Comparison of ENCODE assay signal across 13 cellular contexts in the genomic region with DNA sequence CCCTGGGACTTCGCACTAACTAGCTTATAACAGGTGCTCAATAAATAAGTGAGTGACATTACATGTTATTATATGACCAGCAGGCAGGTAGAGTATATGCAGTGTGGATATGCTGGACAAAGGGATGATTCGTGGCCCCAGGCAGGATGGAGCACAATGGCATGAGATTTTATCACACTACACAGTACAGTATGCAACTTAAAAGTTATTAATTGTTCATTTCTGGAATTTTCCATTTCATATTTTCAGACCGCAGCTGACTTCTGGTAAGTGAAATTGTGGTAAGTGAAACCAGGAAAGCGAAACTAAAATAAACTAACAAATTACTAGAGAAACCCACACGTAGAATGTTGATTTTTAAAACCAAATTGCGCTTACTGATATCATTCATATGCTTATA. TPM values are rescaled to one million over a fixed set of nuclear protein-coding genes. Genes with fewer than 3 reads are reported as not detected.
DNase-seq lines count a peak whose midpoint lies in the region; ATAC-seq and TF ChIP-seq lines count a peak whose summit lies in the region.
"Had no signal": no experiment of that assay in that cellular context is flagged by ENCODE, and none has a peak within 500 bp of the region (broad histone marks: within the 10 kb centered on the region; RNA-seq: fewer than 3 reads in every experiment).

No MANE protein-coding gene starts in this region.

- peak; percentile 34 for DNase-seq in stimulated activated CD4-positive, alpha-beta T cell treated with anti-CD3 and anti-CD28 coated beads, Interleukin-15, amount 100 ng/mL, for 24 hours
- DNase-seq in stimulated activated CD4-positive, alpha-beta T cell treated with anti-CD3 and anti-CD28 coated beads, Interleukin-4, amount 100 ng/mL, for 1 hour = no peak
- DNase-seq in activated CD4-positive, alpha-beta memory T cell treated with anti-CD3 and anti-CD28 coated beads, Interleukin-2, amount 10 ng/mL, durations not matched to agents 7 days and 5 days = peak; percentile 46
- DNase-seq in fibroblast of peridontal ligament (ENCODE audit: extremely low read depth) = peak; percentile 40
- DNase-seq in upper lobe of right lung = no peak
- no peak for DNase-seq in prostate gland (ENCODE audit: low spot score)
- no peak for DNase-seq in sciatic nerve (ENCODE audit: low spot score)
- DNase-seq in GM03348 (ENCODE audit: low spot score) = no peak
- DNase-seq: AML-193, IMR-90, nephron progenitor cell, SK-N-SH, uterus had no signal

- WGBS in prostate gland = 72% methylated on average over 6 of the region's 6 CpGs

- peak overlapping the region; percentile 94 for H3K27ac Mint-ChIP-seq in activated CD4-positive, alpha-beta memory T cell treated with anti-CD3 and anti-CD28 coated beads, Interleukin-2, amount 10 ng/mL, durations not matched to agents 7 days and 5 days
- H3K27ac Mint-ChIP-seq: nephron progenitor cell had no signal

- CTCF ChIA-PET in activated CD4-positive, alpha-beta memory T cell treated with anti-CD3 and anti-CD28 coated beads, Interleukin-2, amount 10 ng/mL, durations not matched to agents 7 days and 5 days (lab: Charles Lee) = interaction anchor here (0.9 to 1.7 kb wide), 3 partner anchors 406 to 569 kb away, joined by 3 to 6 read pairs (median 6); no protein-coding TSS in a partner anchor

- H3K9me3 Mint-ChIP-seq in activated CD4-positive, alpha-beta memory T cell treated with anti-CD3 and anti-CD28 coated beads, Interleukin-2, amount 10 ng/mL, durations not matched to agents 7 days and 5 days = peaks cover 19% of the 10 kb centered on the region

- H3K36me3 ChIP-seq in upper lobe of right lung (no peaks in the 10 kb centered on the region), prostate gland (no peaks in the 10 kb centered on the region)
- H3K36me3 ChIP-seq: uterus had no signal

- peak overlapping the region; percentile 90 for H3K4me3 Mint-ChIP-seq in activated CD4-positive, alpha-beta memory T cell treated with anti-CD3 and anti-CD28 coated beads, Interleukin-2, amount 10 ng/mL, durations not matched to agents 7 days and 5 days
- H3K4me3 Mint-ChIP-seq: nephron progenitor cell had no signal

- TF ChIP-seq CTCF in upper lobe of right lung (IDR thresholded peaks at IDR 0.05) = no peak
- TF ChIP-seq CTCF in prostate gland (IDR thresholded peaks at IDR 0.05) = no peak

- POLR2A ChIA-PET in activated CD4-positive, alpha-beta memory T cell treated with anti-CD3 and anti-CD28 coated beads, Interleukin-2, amount 10 ng/mL, durations not matched to agents 7 days and 5 days (lab: Charles Lee) = interaction anchor here (0.8 to 1.4 kb wide), 7 partner anchors 9 to 404 kb away, joined by 3 to 6 read pairs (median 3); a partner anchor contains a TSS

- H3K36me3 Mint-ChIP-seq in activated CD4-positive, alpha-beta memory T cell treated with anti-CD3 and anti-CD28 coated beads, Interleukin-2, amount 10 ng/mL, durations not matched to agents 7 days and 5 days (ENCODE audit: low read depth) = peaks cover 54% of the 10 kb centered on the region

- no peaks in the 10 kb centered on the region for H3K27me3 ChIP-seq in upper lobe of right lung
- no peaks in the 10 kb centered on the region for H3K27me3 ChIP-seq in prostate gland (replicated peaks; ENCODE audit: insufficient read depth)
- H3K27me3 ChIP-seq: uterus had no signal

- peaks cover 9% of the 10 kb centered on the region for H3K9me3 ChIP-seq in upper lobe of right lung
- no peaks in the 10 kb centered on the region for H3K9me3 ChIP-seq in prostate gland
- H3K9me3 ChIP-seq: uterus had no signal

- H3K4me1 ChIP-seq in upper lobe of right lung (peaks cover 29% of the 10 kb centered on the region), prostate gland (replicated peaks) (peaks cover 3% of the 10 kb centered on the region)

- H3K4me3 ChIP-seq in upper lobe of right lung (peak overlapping the region; percentile 24), prostate gland (peak overlapping the region in 1 of 2 donors; percentile 1)
- H3K4me3 ChIP-seq: uterus had no signal

- H3K27ac ChIP-seq in upper lobe of right lung (peak overlapping the region; percentile 49), prostate gland (peak overlapping the region in 1 of 2 donors; percentile 57)
- H3K27ac ChIP-seq: uterus had no signal

- TF ChIP-seq POLR2A in prostate gland (IDR thresholded peaks at IDR 0.05) = no peak

- peaks cover 44% of the 10 kb centered on the region for H3K4me1 Mint-ChIP-seq in activated CD4-positive, alpha-beta memory T cell treated with anti-CD3 and anti-CD28 coated beads, Interleukin-2, amount 10 ng/mL, durations not matched to agents 7 days and 5 days

- no peaks in the 10 kb centered on the region for H3K27me3 Mint-ChIP-seq in activated CD4-positive, alpha-beta memory T cell treated with anti-CD3 and anti-CD28 coated beads, Interleukin-2, amount 10 ng/mL, durations not matched to agents 7 days and 5 days

- intact Hi-C loops in upper lobe of right lung (cut with DNase I) (no loop called here), prostate gland (cut with DNase I) (loop anchor here (5.0 kb wide), 1 partner anchor 402 kb away; a partner anchor contains a TSS), sciatic nerve (cut with DNase I) (loop anchor here (5.0 kb wide), 1 partner anchor 938 kb away; no protein-coding TSS in a partner anchor)

- ATAC-seq in upper lobe of right lung = no peak
- ATAC-seq in sciatic nerve = no peak

RNA-seq across cellular contexts. Expression of a gene that starts 3.3 kb away (rescaled TPM):
- total RNA-seq in activated CD4-positive, alpha-beta memory T cell treated with anti-CD3 and anti-CD28 coated beads, Interleukin-2, amount 10 ng/mL, durations not matched to agents 7 days and 5 days = 10 to 100 TPM; 26.8 to 28.6 TPM
- 14.5 TPM for total RNA-seq in upper lobe of right lung
- total RNA-seq in prostate gland = 10 to 100 TPM; 19.6 to 26.8 TPM
- 16.7 TPM for total RNA-seq in sciatic nerve

Comparison
In these comparisons a context has a peak if more than half of its experiments do, and no peak if none do; other contexts are left out.
1. DNase-seq: peak in stimulated activated CD4-positive, alpha-beta T cell treated with anti-CD3 and anti-CD28 coated beads, Interleukin-15, amount 100 ng/mL, for 24 hours (single experiment), activated CD4-positive, alpha-beta memory T cell treated with anti-CD3 and anti-CD28 coated beads, Interleukin-2, amount 10 ng/mL, durations not matched to agents 7 days and 5 days (single experiment) and fibroblast of peridontal ligament (single experiment); none in stimulated activated CD4-positive, alpha-beta T cell treated with anti-CD3 and anti-CD28 coated beads, Interleukin-4, amount 100 ng/mL, for 1 hour (single experiment), upper lobe of right lung (single experiment), prostate gland (single experiment), sciatic nerve (single experiment) and GM03348 (single experiment).